18 cellular contexts compared by ENCODE assay signal in the genomic region with DNA sequence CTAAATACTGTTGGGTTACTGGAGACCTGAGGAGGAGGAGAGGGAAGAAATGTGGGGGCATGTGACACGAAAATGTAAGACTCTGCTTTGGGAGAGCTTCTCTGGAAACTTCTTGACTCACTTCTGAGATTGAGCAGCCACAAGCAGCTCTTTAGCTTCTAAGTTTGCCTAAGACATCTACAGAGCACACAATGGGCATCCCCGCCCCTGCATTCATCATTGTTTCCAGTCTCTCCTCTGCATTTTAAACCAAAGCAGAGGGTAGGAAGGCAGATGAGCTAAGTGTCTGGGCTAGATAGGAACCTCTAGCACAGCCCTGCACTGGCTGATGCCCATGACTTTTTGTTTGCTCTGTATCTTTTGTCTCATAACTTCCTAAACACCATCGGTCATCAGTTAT. TPM values are rescaled to one million over a fixed set of nuclear protein-coding genes. Genes with fewer than 3 reads are reported as not detected.
"Had no signal": no experiment of that assay in that cellular context is flagged by ENCODE, and none has a peak within 500 bp of the region (broad histone marks: within the 10 kb centered on the region; RNA-seq: fewer than 3 reads in every experiment).

No MANE protein-coding gene starts in this region.

- H3K36me3 Mint-ChIP-seq: memory B cell, natural killer cell, WTC11 had no signal

- DNase-seq: activated gamma-delta T cell; effector memory CD4-positive, alpha-beta T cell; foreskin melanocyte; left ventricle myocardium inferior; natural killer cell; substantia nigra; T-helper 17 cell; transverse colon had no signal

- ATAC-seq: natural killer cell, T-helper 17 cell, WTC11 had no signal

- H3K27me3 Mint-ChIP-seq: dendritic cell treated with granulocyte-macrophage colony-stimulating factor and Interleukin-4, amounts not matched to agents 40 ng/mL and 50 ng/mL, for 4 days had no signal

- H3K27ac Mint-ChIP-seq: dendritic cell treated with granulocyte-macrophage colony-stimulating factor and Interleukin-4, amounts not matched to agents 40 ng/mL and 50 ng/mL, for 4 days; memory B cell; natural killer cell; T-helper 17 cell; WTC11 had no signal

- H3K9me3 Mint-ChIP-seq: dendritic cell treated with granulocyte-macrophage colony-stimulating factor and Interleukin-4, amounts not matched to agents 40 ng/mL and 50 ng/mL, for 4 days; memory B cell; natural killer cell; WTC11 had no signal

- H3K4me1 Mint-ChIP-seq: natural killer cell, WTC11 had no signal

- H3K4me3 Mint-ChIP-seq: dendritic cell treated with granulocyte-macrophage colony-stimulating factor and Interleukin-4, amounts not matched to agents 40 ng/mL and 50 ng/mL, for 4 days; memory B cell; natural killer cell; T-helper 17 cell; WTC11 had no signal

RNA-seq across cellular contexts. Expression of a gene that starts 2.1 kb away (rescaled TPM):
- total RNA-seq: astrocyte, bronchial epithelial cell, cerebellum, fibroblast of lung, kidney epithelial cell, left ventricle myocardium inferior, natural killer cell, T-helper 17 cell, transverse colon, vagina, WTC11 had no signal

RNA-seq across cellular contexts. Expression of a gene that starts 23.3 kb away (rescaled TPM):
- total RNA-seq: astrocyte, bronchial epithelial cell, kidney epithelial cell, vagina, WTC11 had no signal

RNA-seq across cellular contexts. Expression of a gene that starts 30.1 kb away (rescaled TPM):
- total RNA-seq: bronchial epithelial cell, left ventricle myocardium inferior had no signal

RNA-seq across cellular contexts. Expression of a gene that starts 37.3 kb away (rescaled TPM):
- total RNA-seq: astrocyte, bronchial epithelial cell, cerebellum, kidney epithelial cell, left ventricle myocardium inferior, natural killer cell, renal cortical epithelial cell, T-helper 17 cell, transverse colon, vagina, WTC11 had no signal

RNA-seq across cellular contexts. Expression of a gene that starts 45.1 kb away (rescaled TPM):
- total RNA-seq: astrocyte, bronchial epithelial cell, kidney epithelial cell, left ventricle myocardium inferior, natural killer cell, T-helper 17 cell, transverse colon, vagina, WTC11 had no signal
